In the genomic region with DNA sequence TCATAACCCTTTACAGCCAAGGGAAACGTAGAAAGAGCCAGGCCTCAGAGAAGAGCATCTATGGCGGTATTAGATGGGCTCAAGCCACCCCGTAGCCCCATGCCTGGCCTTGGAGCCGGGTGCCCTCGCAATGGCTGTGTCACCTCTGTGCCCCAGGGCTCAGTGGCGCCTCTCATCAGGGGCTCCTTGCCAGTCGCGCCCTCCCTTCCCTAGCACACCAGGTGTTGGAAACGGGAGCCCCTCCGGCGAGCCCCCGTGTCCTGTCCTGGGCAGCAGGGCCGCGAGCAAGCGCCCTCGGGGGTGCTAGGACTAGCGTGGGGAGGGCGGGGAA, we compare ENCODE assay signal across 8 cellular contexts. TPM values are rescaled to one million over a fixed set of nuclear protein-coding genes. Genes with fewer than 3 reads are reported as not detected.
DNase-seq lines count a peak whose midpoint lies in the region; ATAC-seq, FAIRE-seq and TF ChIP-seq lines count a peak whose summit lies in the region.

No MANE protein-coding gene starts in this region.

- peak overlapping the region; percentile 92 for H3K27ac Mint-ChIP-seq in progenitor cell of endocrine pancreas

- DNase-seq in RWPE1 (ENCODE audit: low spot score) (no peak), fibroblast of mammary gland (ENCODE audit: low read depth) (no peak), progenitor cell of endocrine pancreas (ENCODE audit: low spot score, unreplicated experiment) (no peak), NCI-H187 (lab: John Stamatoyannopoulos, UW) (no peak), NCI-H748 treated with DMSO at 0.1 percent for 48 hours (lab: John Stamatoyannopoulos, UW) (no peak), urothelium cell line (ENCODE audit: low spot score) (no peak)

- POLR2A ChIA-PET in RWPE1 (lab: Yijun Ruan, JAX; ENCODE audit: low non-redundant PET), result no interaction called here

- TF ChIP-seq CTCF in RWPE1 (conservative IDR thresholded peaks at IDR 0.05; ENCODE audit: low read depth) (no peak), fibroblast of mammary gland (conservative IDR thresholded peaks at IDR 0.05; ENCODE audit: control insufficient read depth, insufficient read depth, low read depth, low read length) (no peak), progenitor cell of endocrine pancreas (IDR thresholded peaks at IDR 0.05; ENCODE audit: unreplicated experiment) (no peak)

- H3K27ac ChIP-seq in RWPE1, result peak overlapping the region; percentile 77

- ATAC-seq in GM18873 (IDR thresholded peaks at IDR 0.05; ENCODE audit: low FRiP score, unreplicated experiment), result peak; percentile 15
- no peak for ATAC-seq in GM21737 (IDR thresholded peaks at IDR 0.05; ENCODE audit: unreplicated experiment)

- peaks cover 52% of the 10 kb centered on the region for H3K36me3 Mint-ChIP-seq in progenitor cell of endocrine pancreas (ENCODE audit: insufficient read depth)

- CTCF ChIA-PET in RWPE1 (lab: Yijun Ruan, JAX), result no interaction called here

- peaks cover 45% of the 10 kb centered on the region for H3K9me3 Mint-ChIP-seq in progenitor cell of endocrine pancreas (ENCODE audit: low read depth)

- peak overlapping the region; percentile 77 for H3K4me3 ChIP-seq in fibroblast of mammary gland (ENCODE audit: control insufficient read depth, low read depth, low read length)

- H3K27me3 Mint-ChIP-seq in progenitor cell of endocrine pancreas, result no peaks in the 10 kb centered on the region

- peaks cover 7% of the 10 kb centered on the region for H3K4me1 Mint-ChIP-seq in progenitor cell of endocrine pancreas (ENCODE audit: low read depth)

- peak overlapping the region; percentile 93 for H3K4me3 Mint-ChIP-seq in progenitor cell of endocrine pancreas (ENCODE audit: low read depth)

- FAIRE-seq in urothelium cell line (lab: Jason Lieb, UNC), result no peak

RNA-seq across cellular contexts. Expression of a gene that starts 0.5 kb away (rescaled TPM):
- 7.3 and 7.5 TPM in 2 replicates for total RNA-seq in progenitor cell of endocrine pancreas

RNA-seq across cellular contexts. Expression of a gene that starts 11.9 kb away (rescaled TPM):
- total RNA-seq in progenitor cell of endocrine pancreas, result 20.5 and 21.9 TPM in 2 replicates

RNA-seq across cellular contexts. Expression of a gene that starts 27.3 kb away (rescaled TPM):
- total RNA-seq in progenitor cell of endocrine pancreas, result 1.6 and 1.8 TPM in 2 replicates

RNA-seq across cellular contexts. Expression of a gene that starts 30.7 kb away (rescaled TPM):
- total RNA-seq in progenitor cell of endocrine pancreas, result 25.9 and 27.2 TPM in 2 replicates

RNA-seq across cellular contexts. Expression of a gene that starts 55.6 kb away (rescaled TPM):
- 48.6 and 49.0 TPM in 2 replicates for total RNA-seq in progenitor cell of endocrine pancreas
